Comparison of ENCODE assay signal across 19 cellular contexts in genomic region chr17:1200440-1200839, GRCh38. TPM values are rescaled to one million over a fixed set of nuclear protein-coding genes. Genes with fewer than 3 reads are reported as not detected.
DNase-seq lines count a peak whose midpoint lies in the region; ATAC-seq and TF ChIP-seq lines count a peak whose summit lies in the region.
"Had no signal": no experiment of that assay in that cellular context is flagged by ENCODE, and none has a peak within 500 bp of the region (broad histone marks: within the 10 kb centered on the region; RNA-seq: fewer than 3 reads in every experiment).

No MANE protein-coding gene starts in this region.

- H3K36me3 ChIP-seq in DOHH2 (ENCODE audit: control insufficient read depth, low read length) (peaks cover 44% of the 10 kb centered on the region), A673 (ENCODE audit: insufficient read depth, low read length, poor library complexity, severe bottlenecking) (no peaks in the 10 kb centered on the region)
- H3K36me3 ChIP-seq: MG63, pancreas, SJSA1 had no signal

- CTCF ChIA-PET in CD4-positive, alpha-beta T cell (lab: Charles Lee) = interaction anchor here (3.3 kb wide), 1 partner anchor 14 kb away, joined by 17 read pairs; no protein-coding TSS in a partner anchor
- CTCF ChIA-PET in A673 (lab: Charles Lee) = no interaction called here

- DNase-seq in CD4-positive, alpha-beta T cell = no peak
- no peak for DNase-seq in activated T-helper 1 cell treated with anti-CD3 and anti-CD28 coated beads, Interleukin-12 subunit alpha, Interleukin-12 subunit beta, Interleukin-2, Interleukin-4 antibody, amounts not matched to agents 30 ng/mL and 10 ng/mL and 1 ng/mL, durations not matched to agents 14 hours and 24 hours and 36 hours (ENCODE audit: low spot score)
- DNase-seq in naive B cell = no peak
- DNase-seq in GDM1 (lab: John Stamatoyannopoulos, UW) = no peak
- no peak for DNase-seq in NCI-H446 (lab: John Stamatoyannopoulos, UW)
- no peak for DNase-seq in A673 (ENCODE audit: low spot score)
- DNase-seq: endodermal cell; head of caudate nucleus; left ventricle myocardium superior; MG63; NCI-H82; pancreas; stimulated activated CD4-positive, alpha-beta T cell treated with anti-CD3 and anti-CD28 coated beads, Interleukin-1b, Interleukin-23, amount 100 ng/mL, for 48 hours; T-helper 9 cell had no signal

- H3F3A ChIP-seq in DOHH2 (ENCODE audit: control insufficient read depth, insufficient read depth) = peaks cover 59% of the 10 kb centered on the region

- H3K4me3 Mint-ChIP-seq in CD4-positive, alpha-beta T cell = no peak overlapping the region
- peak overlapping the region; percentile 51 for H3K4me3 Mint-ChIP-seq in activated T-helper 1 cell treated with anti-CD3 and anti-CD28 coated beads, Interleukin-12 subunit alpha, Interleukin-12 subunit beta, Interleukin-2, Interleukin-4 antibody, amounts not matched to agents 30 ng/mL and 10 ng/mL and 1 ng/mL, durations not matched to agents 14 hours and 24 hours and 36 hours
- H3K4me3 Mint-ChIP-seq in naive B cell = peak overlapping the region in 7 of 8 donors; percentile 3 to 79 (median 56)
- H3K4me3 Mint-ChIP-seq: activated naive CD4-positive, alpha-beta T cell treated with anti-CD3 and anti-CD28 coated beads for 36 hours; endodermal cell; type B pancreatic cell had no signal

- H3K4me3 ChIP-seq in DOHH2 (ENCODE audit: low read length) = peak overlapping the region; percentile 77
- H3K4me3 ChIP-seq in A673 (ENCODE audit: low read depth, low read length, poor library complexity, severe bottlenecking) = no peak overlapping the region
- H3K4me3 ChIP-seq: MG63, pancreas, SJSA1 had no signal

- no TSS peak for BruUV-seq in A673 (replicated peaks; lab: Mats Ljungman, UMichigan)

- no peaks in the 10 kb centered on the region for H3K27me3 Mint-ChIP-seq in CD4-positive, alpha-beta T cell
- H3K27me3 Mint-ChIP-seq in activated T-helper 1 cell treated with anti-CD3 and anti-CD28 coated beads, Interleukin-12 subunit alpha, Interleukin-12 subunit beta, Interleukin-2, Interleukin-4 antibody, amounts not matched to agents 30 ng/mL and 10 ng/mL and 1 ng/mL, durations not matched to agents 14 hours and 24 hours and 36 hours (ENCODE audit: insufficient read depth) = no peaks in the 10 kb centered on the region
- H3K27me3 Mint-ChIP-seq in naive B cell = no peaks in the 10 kb centered on the region

- H3K27me3 ChIP-seq in CD4-positive, alpha-beta T cell (ENCODE audit: control insufficient read depth, insufficient read depth, low read length) = no peaks in the 10 kb centered on the region
- H3K27me3 ChIP-seq in DOHH2 (ENCODE audit: control insufficient read depth, low read length) (no peaks in the 10 kb centered on the region), A673 (replicated peaks; ENCODE audit: insufficient read depth, low read depth, low read length, poor library complexity) (no peaks in the 10 kb centered on the region)
- H3K27me3 ChIP-seq: MG63, pancreas, SJSA1 had no signal

- H3K27ac Mint-ChIP-seq in CD4-positive, alpha-beta T cell = peak overlapping the region; percentile 6
- peak overlapping the region; percentile 86 for H3K27ac Mint-ChIP-seq in activated T-helper 1 cell treated with anti-CD3 and anti-CD28 coated beads, Interleukin-12 subunit alpha, Interleukin-12 subunit beta, Interleukin-2, Interleukin-4 antibody, amounts not matched to agents 30 ng/mL and 10 ng/mL and 1 ng/mL, durations not matched to agents 14 hours and 24 hours and 36 hours
- H3K27ac Mint-ChIP-seq in naive B cell = peak overlapping the region in 5 of 6 donors; percentile 30 to 93 (median 69)
- H3K27ac Mint-ChIP-seq: activated naive CD4-positive, alpha-beta T cell treated with anti-CD3 and anti-CD28 coated beads for 36 hours; endodermal cell; type B pancreatic cell had no signal

- H3K9me3 Mint-ChIP-seq in CD4-positive, alpha-beta T cell = no peaks in the 10 kb centered on the region
- H3K9me3 Mint-ChIP-seq in activated T-helper 1 cell treated with anti-CD3 and anti-CD28 coated beads, Interleukin-12 subunit alpha, Interleukin-12 subunit beta, Interleukin-2, Interleukin-4 antibody, amounts not matched to agents 30 ng/mL and 10 ng/mL and 1 ng/mL, durations not matched to agents 14 hours and 24 hours and 36 hours = no peaks in the 10 kb centered on the region
- H3K9me3 Mint-ChIP-seq in naive B cell = no peaks in the 10 kb centered on the region
- H3K9me3 Mint-ChIP-seq: activated naive CD4-positive, alpha-beta T cell treated with anti-CD3 and anti-CD28 coated beads for 36 hours; endodermal cell; type B pancreatic cell had no signal

- intact Hi-C loops in CD4-positive, alpha-beta T cell (cut with DNase I, micrococcal nuclease) = no loop called here
- intact Hi-C loops in activated T-helper 1 cell treated with anti-CD3 and anti-CD28 coated beads, Interleukin-12 subunit alpha, Interleukin-12 subunit beta, Interleukin-2, Interleukin-4 antibody, amounts not matched to agents 30 ng/mL and 10 ng/mL and 1 ng/mL, durations not matched to agents 14 hours and 24 hours and 36 hours (cut with micrococcal nuclease) = no loop called here
- intact Hi-C loops in A673 (cut with micrococcal nuclease; ENCODE audit: unreplicated experiment) = no loop called here

- no peaks in the 10 kb centered on the region for H4K20me1 ChIP-seq in DOHH2 (ENCODE audit: control insufficient read depth, insufficient read depth, low read depth, low read length)

- H3K4me1 Mint-ChIP-seq in CD4-positive, alpha-beta T cell (ENCODE audit: low read depth) = peaks cover 28% of the 10 kb centered on the region
- H3K4me1 Mint-ChIP-seq in activated T-helper 1 cell treated with anti-CD3 and anti-CD28 coated beads, Interleukin-12 subunit alpha, Interleukin-12 subunit beta, Interleukin-2, Interleukin-4 antibody, amounts not matched to agents 30 ng/mL and 10 ng/mL and 1 ng/mL, durations not matched to agents 14 hours and 24 hours and 36 hours (ENCODE audit: low read depth) = peaks cover 36% of the 10 kb centered on the region
- peaks cover 39 to 76% (median 50%) of the 10 kb centered on the region in 3 donors for H3K4me1 Mint-ChIP-seq in naive B cell

- H3K36me3 Mint-ChIP-seq in CD4-positive, alpha-beta T cell (ENCODE audit: low read depth) = no peaks in the 10 kb centered on the region
- peaks cover 2% of the 10 kb centered on the region for H3K36me3 Mint-ChIP-seq in activated T-helper 1 cell treated with anti-CD3 and anti-CD28 coated beads, Interleukin-12 subunit alpha, Interleukin-12 subunit beta, Interleukin-2, Interleukin-4 antibody, amounts not matched to agents 30 ng/mL and 10 ng/mL and 1 ng/mL, durations not matched to agents 14 hours and 24 hours and 36 hours (ENCODE audit: low read depth)
- no peaks in the 10 kb centered on the region for H3K36me3 Mint-ChIP-seq in naive B cell
- H3K36me3 Mint-ChIP-seq: type B pancreatic cell had no signal

- POLR2A ChIA-PET in CD4-positive, alpha-beta T cell (lab: Charles Lee) = interaction anchor here (1.0 kb wide), 1 partner anchor 1103 kb away, joined by 3 read pairs; the partner anchor contains the start of genes SMG6 and SRR
- POLR2A ChIA-PET in A673 (lab: Charles Lee; ENCODE audit: low non-redundant PET) = no interaction called here

- H3K27ac ChIP-seq in CD4-positive, alpha-beta T cell (ENCODE audit: low read depth, low read length) = no peak overlapping the region
- peak overlapping the region; percentile 93 for H3K27ac ChIP-seq in DOHH2 (ENCODE audit: low read depth, low read length)
- no peak overlapping the region for H3K27ac ChIP-seq in A673 (ENCODE audit: low read depth, low read length, poor library complexity, severe bottlenecking)
- H3K27ac ChIP-seq: pancreas, SJSA1 had no signal

- peaks cover 80% of the 10 kb centered on the region for H3K4me1 ChIP-seq in DOHH2 (ENCODE audit: control insufficient read depth, low read length)
- no peaks in the 10 kb centered on the region for H3K4me1 ChIP-seq in A673 (ENCODE audit: insufficient read depth, low read length, poor library complexity, severe bottlenecking)
- H3K4me1 ChIP-seq: pancreas had no signal

- H3K9me2 ChIP-seq in DOHH2 (replicated peaks; ENCODE audit: control insufficient read depth, low read length) = no peaks in the 10 kb centered on the region

- no peak for ATAC-seq in CD4-positive, alpha-beta T cell (ENCODE audit: poor library complexity)
- ATAC-seq in naive B cell (ENCODE audit: low read depth in 2 of 2) (no peak), HG03469 (IDR thresholded peaks at IDR 0.05; ENCODE audit: unreplicated experiment) (no peak)
- ATAC-seq: left ventricle myocardium superior, pancreas had no signal

- peak overlapping the region; percentile 98 for H3K4me2 ChIP-seq in DOHH2 (ENCODE audit: low read length)

- TF ChIP-seq CTCF in CD4-positive, alpha-beta T cell (IDR thresholded peaks at IDR 0.05) = no peak
- TF ChIP-seq CTCF in DOHH2 (IDR thresholded peaks at IDR 0.05; ENCODE audit: low read depth, low read length, poor library complexity, severe bottlenecking) (no peak), A673 (conservative IDR thresholded peaks at IDR 0.05; ENCODE audit: low read depth, low read length) (no peak)

- no peaks in the 10 kb centered on the region for H3K9me3 ChIP-seq in CD4-positive, alpha-beta T cell (ENCODE audit: control insufficient read depth, low read length)
- H3K9me3 ChIP-seq in DOHH2 (ENCODE audit: control insufficient read depth, insufficient read depth, low read length) (peaks cover 6% of the 10 kb centered on the region; the same call in 1 of the 2 replicates), A673 (ENCODE audit: low read depth, low read length, poor library complexity, severe bottlenecking) (no peaks in the 10 kb centered on the region)
- H3K9me3 ChIP-seq: MG63, pancreas, SJSA1 had no signal

- H3K79me2 ChIP-seq in DOHH2 (ENCODE audit: control insufficient read depth, low read length) = peaks cover 82% of the 10 kb centered on the region

RNA-seq across cellular contexts. Expression of gene ABR, which starts 20.7 kb away (rescaled TPM):
- 10 to 100 TPM; 72.4 to 74.8 TPM for total RNA-seq in CD4-positive, alpha-beta T cell
- 58.4 and 66.7 TPM in 2 replicates for total RNA-seq in activated T-helper 1 cell treated with anti-CD3 and anti-CD28 coated beads, Interleukin-12 subunit alpha, Interleukin-12 subunit beta, Interleukin-2, Interleukin-4 antibody, amounts not matched to agents 30 ng/mL and 10 ng/mL and 1 ng/mL, durations not matched to agents 14 hours and 24 hours and 36 hours
- polyA plus RNA-seq in naive B cell (ENCODE audit: low read depth in 6 of 6) = 10 to 100 TPM in 5 of 6 donors, 1 to 10 TPM in 1; 4.3 to 47.2 (median 28.1) TPM
- 47.6 and 67.9 TPM in 2 replicates for total RNA-seq in A673 (2021)

Comparison
In these comparisons a context has a peak if more than half of its experiments do, and no peak if none do; other contexts are left out.
1. H3K27ac Mint-ChIP-seq: peak in every context shown above with its lines; median percentile 86 in activated T-helper 1 cell treated with anti-CD3 and anti-CD28 coated beads, Interleukin-12 subunit alpha, Interleukin-12 subunit beta, Interleukin-2, Interleukin-4 antibody, amounts not matched to agents 30 ng/mL and 10 ng/mL and 1 ng/mL, durations not matched to agents 14 hours and 24 hours and 36 hours; 69 in naive B cell; 6 in CD4-positive, alpha-beta T cell.